In genomic region chr19:11435833-11436313, GRCh38 we compare ENCODE assay signal across 8 cellular contexts. TPM values are rescaled to one million over a fixed set of nuclear protein-coding genes. Genes with fewer than 3 reads are reported as not detected.
A peak's percentile ranks its signal among the peaks of the same experiment; 100 is the strongest.
DNase-seq lines count a peak whose midpoint lies in the region; TF ChIP-seq lines count a peak whose summit lies in the region.

No MANE protein-coding gene starts in this region.

- TF ChIP-seq POLR2A in stomach (IDR thresholded peaks at IDR 0.05), result no peak

- peaks cover 15 to 27% (median 23%) of the 10 kb centered on the region in 4 donors for H3K4me1 ChIP-seq in stomach

- H3K36me3 ChIP-seq in BJ (ENCODE audit: control insufficient read depth, insufficient read depth, low read length) (peaks cover 12% of the 10 kb centered on the region), stomach (peaks cover 33 to 46% (median 42%) of the 10 kb centered on the region in 4 donors)

- 0 out of 2 replicates have a peak, but pooled peaks cover 3% of the 10 kb centered on the region for H3K27me3 Mint-ChIP-seq in HFFc6 (ENCODE audit: insufficient read depth)
- H3K27me3 Mint-ChIP-seq in activated naive CD8-positive, alpha-beta T cell, result no peaks in the 10 kb centered on the region

- peaks cover 14% of the 10 kb centered on the region for H3K4me1 Mint-ChIP-seq in HFFc6 (ENCODE audit: low read depth)
- H3K4me1 Mint-ChIP-seq in activated naive CD8-positive, alpha-beta T cell (ENCODE audit: low read depth), result peaks cover 23% of the 10 kb centered on the region

- POLR2A ChIA-PET in BJ (lab: Charles Lee), result no interaction called here

- H3K27me3 ChIP-seq in BJ (ENCODE audit: control insufficient read depth, insufficient read depth, low read length), result no peaks in the 10 kb centered on the region
- H3K27me3 ChIP-seq in stomach, result no peaks in the 10 kb centered on the region

- peak overlapping the region; percentile 99 for H3K4me3 Mint-ChIP-seq in HFFc6
- H3K4me3 Mint-ChIP-seq in activated naive CD8-positive, alpha-beta T cell, result peak overlapping the region; percentile 100

- TF ChIP-seq CTCF in BJ (IDR thresholded peaks at IDR 0.05; ENCODE audit: insufficient read depth, low read depth, low read length) (no peak), HFFc6 (IDR thresholded peaks at IDR 0.05) (no peak), stomach (IDR thresholded peaks at IDR 0.05) (no peak)

- H3K4me3 ChIP-seq in BJ (ENCODE audit: low read depth, low read length) (peak overlapping the region; percentile 76), stomach (peak overlapping the region; percentile 73 to 88 (median 77))

- 1 to 10% (median 4%) methylated on average over 9 to 21 of the region's 21 CpGs for WGBS in stomach, 5 donors

- no peaks in the 10 kb centered on the region for H3K9me3 Mint-ChIP-seq in HFFc6
- no peaks in the 10 kb centered on the region for H3K9me3 Mint-ChIP-seq in activated naive CD8-positive, alpha-beta T cell (ENCODE audit: low read depth)

- H3K27ac Mint-ChIP-seq in HFFc6, result peak overlapping the region; percentile 92
- H3K27ac Mint-ChIP-seq in activated naive CD8-positive, alpha-beta T cell, result peak overlapping the region; percentile 97

- no peak for DNase-seq in BJ (ENCODE audit: low read depth)
- peak; percentile 11 for DNase-seq in HFFc6
- peak; percentile 46 for DNase-seq in iPS-NIHi11 (ENCODE audit: low spot score)
- DNase-seq in stomach, result no peak
- no peak for DNase-seq in LoVo (ENCODE audit: low spot score)
- DNase-seq in KG1 (lab: John Stamatoyannopoulos, UW), result no peak
- DNase-seq in NCI-H1417 treated with DMSO at 0.1 percent for 48 hours (lab: John Stamatoyannopoulos, UW), result no peak

- intact Hi-C loops in stomach (cut with DNase I; ENCODE audit: low total_unique reads), result no loop called here

- no peaks in the 10 kb centered on the region for H3K9me3 ChIP-seq in stomach

- H3K36me3 Mint-ChIP-seq in HFFc6 (ENCODE audit: low read depth), result peaks cover 4% of the 10 kb centered on the region
- peaks cover 2% of the 10 kb centered on the region for H3K36me3 Mint-ChIP-seq in activated naive CD8-positive, alpha-beta T cell

- TF ChIP-seq EP300 in stomach (IDR thresholded peaks at IDR 0.05), result no peak

- CTCF ChIA-PET in BJ (lab: Yijun Ruan, JAX), result interaction anchor here (0.6 to 3.4 kb wide), 13 partner anchors 8 to 408 kb away, joined by 3 to 34 read pairs (median 4); partner anchors contain the start of genes EPOR, RGL3 and SWSAP1

- peak overlapping the region; percentile 44 to 90 (median 83) for H3K27ac ChIP-seq in stomach

RNA-seq across cellular contexts. Expression of gene PRKCSH, which starts 0.4 kb away (rescaled TPM):
- 137 and 348 TPM in 2 replicates for polyA plus RNA-seq in BJ (2011; rRNA removed)
- 107 and 140 TPM in 2 replicates for polyA minus RNA-seq in BJ (2011; rRNA and poly(A)+ RNA removed)
- total RNA-seq in HFFc6 (2021; fragmentation: NEBNext Ultra II Directional; extraction: Animal tissue kit (Norgen Biotek cat#: 25700)), result 100 to 1,000 TPM; 367 to 460 (median 388) TPM
- 100 to 1,000 TPM in 2 of 5 donors, 10 to 100 TPM in 3; 30.3 to 221 (median 76.9) TPM for total RNA-seq in stomach
- 100 to 1,000 TPM; 109 to 138 (median 115) TPM for polyA plus RNA-seq in stomach

RNA-seq across cellular contexts. Expression of gene ODAD3, which starts 1.0 kb away (rescaled TPM):
- polyA plus RNA-seq in BJ (2011; rRNA removed) (0.16 and 0.38 TPM in 2 replicates), stomach (under 1 TPM; 0.38 to 0.92 (median 0.62) TPM)
- not detected in 2 replicates for polyA minus RNA-seq in BJ (2011; rRNA and poly(A)+ RNA removed)
- total RNA-seq in HFFc6 (2021; fragmentation: NEBNext Ultra II Directional; extraction: Animal tissue kit (Norgen Biotek cat#: 25700)), result 1 to 10 TPM in 1 of 6 experiments, under 1 TPM in 4, not detected in 1; 0.16 to 1.1 (median 0.60) TPM
- total RNA-seq in stomach, result not detected

RNA-seq across cellular contexts. Expression of gene RGL3, which starts 16.8 kb away (rescaled TPM):
- polyA plus RNA-seq in BJ (2011; rRNA removed) (1.4 and 2.3 TPM in 2 replicates), stomach (10 to 100 TPM; 20.6 to 41.2 (median 26.3) TPM)
- polyA minus RNA-seq in BJ (2011; rRNA and poly(A)+ RNA removed), result 1.3 and 1.7 TPM in 2 replicates
- total RNA-seq in HFFc6 (2021; fragmentation: NEBNext Ultra II Directional; extraction: Animal tissue kit (Norgen Biotek cat#: 25700)), result 10 to 100 TPM in 1 of 6 experiments, 1 to 10 TPM in 5; 7.3 to 11.7 (median 8.9) TPM
- 100 to 1,000 TPM in 3 of 5 donors, 10 to 100 TPM in 2; 22.8 to 454 (median 107) TPM for total RNA-seq in stomach

RNA-seq across cellular contexts. Expression of gene ELAVL3, which starts 45.0 kb away (rescaled TPM):
- not detected in 2 replicates for polyA plus RNA-seq in BJ (2011; rRNA removed)
- polyA minus RNA-seq in BJ (2011; rRNA and poly(A)+ RNA removed), result not detected in 2 replicates
- total RNA-seq in HFFc6 (2021; fragmentation: NEBNext Ultra II Directional; extraction: Animal tissue kit (Norgen Biotek cat#: 25700)), result not detected
- total RNA-seq in stomach, result 10 to 100 TPM in 1 of 5 donors, 1 to 10 TPM in 2, not detected in 2; 1.5 to 11.0 (median 7.2) TPM
- under 1 TPM in 2 of 3 donors, not detected in 1; 0.10 to 0.31 TPM for polyA plus RNA-seq in stomach

RNA-seq across cellular contexts. Expression of gene EPOR, which starts 51.8 kb away (rescaled TPM):
- 3.8 and 5.9 TPM in 2 replicates for polyA plus RNA-seq in BJ (2011; rRNA removed)
- 2.2 and 2.4 TPM in 2 replicates for polyA minus RNA-seq in BJ (2011; rRNA and poly(A)+ RNA removed)
- total RNA-seq in HFFc6 (2021; fragmentation: NEBNext Ultra II Directional; extraction: Animal tissue kit (Norgen Biotek cat#: 25700)), result 1 to 10 TPM; 6.1 to 8.3 (median 7.1) TPM
- 10 to 100 TPM in 4 of 5 donors, 1 to 10 TPM in 1; 4.8 to 19.9 (median 14.6) TPM for total RNA-seq in stomach
- 1 to 10 TPM; 3.7 to 8.9 (median 5.0) TPM for polyA plus RNA-seq in stomach

Comparison
In these comparisons a context has a peak if more than half of its experiments do, and no peak if none do; other contexts are left out.
1. DNase-seq: peak in HFFc6 (single experiment) and iPS-NIHi11 (single experiment); none in BJ (single experiment), stomach (single experiment), LoVo (single experiment), KG1 (single experiment) and NCI-H1417 treated with DMSO at 0.1 percent for 48 hours (single experiment).